ENCODE assay signal across 8 cellular contexts in genomic region chr17:73231841-73232586, GRCh38.
DNase-seq lines count a peak whose midpoint lies in the region; ATAC-seq and TF ChIP-seq lines count a peak whose summit lies in the region.

No MANE protein-coding gene starts in this region.

- no peaks in the 10 kb centered on the region for H3K9me3 Mint-ChIP-seq in central memory CD8-positive, alpha-beta T cell

- peak; percentile 79 for ATAC-seq in GM19023 (IDR thresholded peaks at IDR 0.05; ENCODE audit: unreplicated experiment)
- peak; percentile 87 for ATAC-seq in HG03196 (IDR thresholded peaks at IDR 0.05; ENCODE audit: unreplicated experiment)
- ATAC-seq in central memory CD8-positive, alpha-beta T cell (replicated peaks; ENCODE audit: extremely low read depth, poor library complexity, severe bottlenecking), result peak; percentile 87

- H3K4me1 Mint-ChIP-seq in central memory CD8-positive, alpha-beta T cell, result peaks cover 78% of the 10 kb centered on the region

- no peak; the same call in 1 of the 2 replicates for TF ChIP-seq CTCF in AG09319 (IDR thresholded peaks at IDR 0.05; ENCODE audit: low read depth, low read length)

- H3K4me3 Mint-ChIP-seq in central memory CD8-positive, alpha-beta T cell, result peak overlapping the region; percentile 93

- peaks cover 21% of the 10 kb centered on the region for H3K36me3 Mint-ChIP-seq in central memory CD8-positive, alpha-beta T cell (ENCODE audit: insufficient read depth)

- peak; percentile 84 for DNase-seq in AG09319 (ENCODE audit: extremely low read depth, low read depth)
- DNase-seq in NCI-H345 (lab: John Stamatoyannopoulos, UW), result peak; percentile 98
- DNase-seq in activated CD4-positive, CD25-positive, alpha-beta regulatory T cell (lab: John Stamatoyannopoulos, UW), result peak; percentile 92 to 96 (median 93)
- peak; percentile 95 to 96 for DNase-seq in central memory CD8-positive, alpha-beta T cell (ENCODE audit: low spot score in 2 of 2)
- DNase-seq in iris pigment epithelial cell (ENCODE audit: low read depth), result peak; percentile 93
- peak; percentile 94 to 96 for DNase-seq in stimulated activated CD4-positive, alpha-beta T cell treated with anti-CD3 and anti-CD28 coated beads, Interleukin-12 subunit alpha, Interleukin-12 subunit beta, amount 100 ng/mL, for 24 hours (ENCODE audit: low read depth in 2 of 2)

- H3K27me3 Mint-ChIP-seq in central memory CD8-positive, alpha-beta T cell, result no peaks in the 10 kb centered on the region

- peak overlapping the region; percentile 97 for H3K27ac Mint-ChIP-seq in central memory CD8-positive, alpha-beta T cell (ENCODE audit: low read depth)

Comparison
In these comparisons a context has a peak if more than half of its experiments do, and no peak if none do; other contexts are left out.
1. Peak in every context shown above with its lines: DNase-seq and ATAC-seq.